In genomic region chr6:154606457-154606856, GRCh38 we compare ENCODE assay signal across 8 cellular contexts.
DNase-seq lines count a peak whose midpoint lies in the region; ATAC-seq and TF ChIP-seq lines count a peak whose summit lies in the region.

No MANE protein-coding gene starts in this region.

- peak overlapping the region; percentile 86 for H3K27ac Mint-ChIP-seq in activated CD8-positive, alpha-beta T cell treated with anti-CD3 and anti-CD28 coated beads for 36 hours
- peak overlapping the region in 2 of 3 experiments; percentile 48 to 69 for H3K27ac Mint-ChIP-seq in nephron

- intact Hi-C loops in activated CD8-positive, alpha-beta T cell treated with anti-CD3 and anti-CD28 coated beads for 36 hours (cut with micrococcal nuclease) = loop anchor here (5.0 kb wide), 1 partner anchor 254 kb away; no protein-coding TSS in a partner anchor

- H3K4me1 Mint-ChIP-seq in activated CD8-positive, alpha-beta T cell treated with anti-CD3 and anti-CD28 coated beads for 36 hours (ENCODE audit: low read depth) = peaks cover 38% of the 10 kb centered on the region
- H3K4me1 Mint-ChIP-seq in nephron = peaks cover 32% of the 10 kb centered on the region

- H3K4me3 Mint-ChIP-seq in activated CD8-positive, alpha-beta T cell treated with anti-CD3 and anti-CD28 coated beads for 36 hours = peak overlapping the region; percentile 50
- no peak overlapping the region for H3K4me3 Mint-ChIP-seq in nephron

- H3K9me3 Mint-ChIP-seq in activated CD8-positive, alpha-beta T cell treated with anti-CD3 and anti-CD28 coated beads for 36 hours = no peaks in the 10 kb centered on the region
- H3K9me3 Mint-ChIP-seq in nephron = no peaks in the 10 kb centered on the region

- no peak for TF ChIP-seq CTCF in activated CD8-positive, alpha-beta T cell treated with anti-CD3 and anti-CD28 coated beads for 36 hours (IDR thresholded peaks at IDR 0.05)
- TF ChIP-seq CTCF in nephron (IDR thresholded peaks at IDR 0.05; ENCODE audit: unreplicated experiment in 3 of 3) = no peak

- no peaks in the 10 kb centered on the region for H3K36me3 Mint-ChIP-seq in activated CD8-positive, alpha-beta T cell treated with anti-CD3 and anti-CD28 coated beads for 36 hours (ENCODE audit: low read depth)
- H3K36me3 Mint-ChIP-seq in nephron (ENCODE audit: low read depth) = no peaks in the 10 kb centered on the region

- POLR2A ChIA-PET in activated CD8-positive, alpha-beta T cell treated with anti-CD3 and anti-CD28 coated beads for 36 hours (lab: Charles Lee) = no interaction called here

- ATAC-seq in GM18909 (IDR thresholded peaks at IDR 0.05; ENCODE audit: poor library complexity, unreplicated experiment) = peak; percentile 82
- ATAC-seq in HG03045 (IDR thresholded peaks at IDR 0.05; ENCODE audit: unreplicated experiment) = peak; percentile 82
- ATAC-seq in activated CD8-positive, alpha-beta T cell treated with anti-CD3 and anti-CD28 coated beads for 36 hours = peak; percentile 95

- H3K27me3 Mint-ChIP-seq in activated CD8-positive, alpha-beta T cell treated with anti-CD3 and anti-CD28 coated beads for 36 hours = peaks cover 3% of the 10 kb centered on the region
- peaks cover 7% of the 10 kb centered on the region for H3K27me3 Mint-ChIP-seq in nephron (ENCODE audit: low read depth)

- CTCF ChIA-PET in activated CD8-positive, alpha-beta T cell treated with anti-CD3 and anti-CD28 coated beads for 36 hours (lab: Charles Lee) = no interaction called here

- DNase-seq in activated CD8-positive, alpha-beta T cell treated with anti-CD3 and anti-CD28 coated beads for 36 hours = peak; percentile 99
- DNase-seq in DMS153 treated with DMSO at 0.1 percent for 48 hours (lab: John Stamatoyannopoulos, UW; ENCODE audit: unreplicated experiment) = no peak
- DNase-seq in NCI-H82 treated with DMSO at 0.1 percent for 48 hours (lab: John Stamatoyannopoulos, UW; ENCODE audit: unreplicated experiment) = no peak
- DNase-seq in SIG-M5 treated with dmso at 0.1 percent for 504 hours (lab: John Stamatoyannopoulos, UW; ENCODE audit: unreplicated experiment) = no peak
- DNase-seq in NCI-H2107 (lab: John Stamatoyannopoulos, UW) = no peak
